Comparison of ENCODE assay signal across 1 cellular context in the genomic region with DNA sequence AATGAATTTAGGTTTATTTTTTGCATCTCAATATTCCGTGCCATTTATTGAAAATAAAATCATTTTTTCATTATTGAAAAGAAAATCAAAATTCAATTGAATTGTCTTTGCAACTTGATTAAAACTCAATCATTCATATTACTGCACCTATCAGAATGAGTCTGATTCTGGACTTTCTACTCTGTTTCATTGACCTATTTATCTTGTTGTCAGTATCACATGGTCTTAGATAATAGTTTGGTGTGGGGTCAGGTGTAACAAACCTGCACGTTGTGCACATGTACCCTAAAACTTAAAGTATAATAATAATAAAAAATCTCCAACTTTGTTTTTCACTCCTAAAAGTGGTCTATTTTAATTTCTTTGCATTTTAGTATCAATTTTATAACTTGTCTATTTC.
TF ChIP-seq lines count a peak whose summit lies in the region.

No MANE protein-coding gene starts in this region.

TF ChIP-seq in HepG2, 621 proteins besides CTCF, POLR2A, EP300 and RAD21 (continued from another document):
- TF ChIP-seq, protein P1, sequence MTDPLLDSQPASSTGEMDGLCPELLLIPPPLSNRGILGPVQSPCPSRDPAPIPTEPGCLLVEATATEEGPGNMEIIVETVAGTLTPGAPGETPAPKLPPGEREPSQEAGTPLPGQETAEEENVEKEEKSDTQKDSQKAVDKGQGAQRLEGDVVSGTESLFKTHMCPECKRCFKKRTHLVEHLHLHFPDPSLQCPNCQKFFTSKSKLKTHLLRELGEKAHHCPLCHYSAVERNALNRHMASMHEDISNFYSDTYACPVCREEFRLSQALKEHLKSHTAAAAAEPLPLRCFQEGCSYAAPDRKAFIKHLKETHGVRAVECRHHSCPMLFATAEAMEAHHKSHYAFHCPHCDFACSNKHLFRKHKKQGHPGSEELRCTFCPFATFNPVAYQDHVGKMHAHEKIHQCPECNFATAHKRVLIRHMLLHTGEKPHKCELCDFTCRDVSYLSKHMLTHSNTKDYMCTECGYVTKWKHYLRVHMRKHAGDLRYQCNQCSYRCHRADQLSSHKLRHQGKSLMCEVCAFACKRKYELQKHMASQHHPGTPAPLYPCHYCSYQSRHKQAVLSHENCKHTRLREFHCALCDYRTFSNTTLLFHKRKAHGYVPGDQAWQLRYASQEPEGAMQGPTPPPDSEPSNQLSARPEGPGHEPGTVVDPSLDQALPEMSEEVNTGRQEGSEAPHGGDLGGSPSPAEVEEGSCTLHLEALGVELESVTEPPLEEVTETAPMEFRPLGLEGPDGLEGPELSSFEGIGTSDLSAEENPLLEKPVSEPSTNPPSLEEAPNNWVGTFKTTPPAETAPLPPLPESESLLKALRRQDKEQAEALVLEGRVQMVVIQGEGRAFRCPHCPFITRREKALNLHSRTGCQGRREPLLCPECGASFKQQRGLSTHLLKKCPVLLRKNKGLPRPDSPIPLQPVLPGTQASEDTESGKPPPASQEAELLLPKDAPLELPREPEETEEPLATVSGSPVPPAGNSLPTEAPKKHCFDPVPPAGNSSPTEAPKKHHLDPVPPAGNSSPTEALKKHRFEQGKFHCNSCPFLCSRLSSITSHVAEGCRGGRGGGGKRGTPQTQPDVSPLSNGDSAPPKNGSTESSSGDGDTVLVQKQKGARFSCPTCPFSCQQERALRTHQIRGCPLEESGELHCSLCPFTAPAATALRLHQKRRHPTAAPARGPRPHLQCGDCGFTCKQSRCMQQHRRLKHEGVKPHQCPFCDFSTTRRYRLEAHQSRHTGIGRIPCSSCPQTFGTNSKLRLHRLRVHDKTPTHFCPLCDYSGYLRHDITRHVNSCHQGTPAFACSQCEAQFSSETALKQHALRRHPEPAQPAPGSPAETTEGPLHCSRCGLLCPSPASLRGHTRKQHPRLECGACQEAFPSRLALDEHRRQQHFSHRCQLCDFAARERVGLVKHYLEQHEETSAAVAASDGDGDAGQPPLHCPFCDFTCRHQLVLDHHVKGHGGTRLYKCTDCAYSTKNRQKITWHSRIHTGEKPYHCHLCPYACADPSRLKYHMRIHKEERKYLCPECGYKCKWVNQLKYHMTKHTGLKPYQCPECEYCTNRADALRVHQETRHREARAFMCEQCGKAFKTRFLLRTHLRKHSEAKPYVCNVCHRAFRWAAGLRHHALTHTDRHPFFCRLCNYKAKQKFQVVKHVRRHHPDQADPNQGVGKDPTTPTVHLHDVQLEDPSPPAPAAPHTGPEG (CRISPR knock-in tag; IDR thresholded peaks at IDR 0.05) = no peak
- TF ChIP-seq ZNF577 (CRISPR knock-in tag; IDR thresholded peaks at IDR 0.05; ENCODE audit: borderline replicate concordance, low read depth) = no peak
TF ChIP-seq in HepG2: peak in this region for 0.
